8 cellular contexts compared by ENCODE assay signal in the genomic region with DNA sequence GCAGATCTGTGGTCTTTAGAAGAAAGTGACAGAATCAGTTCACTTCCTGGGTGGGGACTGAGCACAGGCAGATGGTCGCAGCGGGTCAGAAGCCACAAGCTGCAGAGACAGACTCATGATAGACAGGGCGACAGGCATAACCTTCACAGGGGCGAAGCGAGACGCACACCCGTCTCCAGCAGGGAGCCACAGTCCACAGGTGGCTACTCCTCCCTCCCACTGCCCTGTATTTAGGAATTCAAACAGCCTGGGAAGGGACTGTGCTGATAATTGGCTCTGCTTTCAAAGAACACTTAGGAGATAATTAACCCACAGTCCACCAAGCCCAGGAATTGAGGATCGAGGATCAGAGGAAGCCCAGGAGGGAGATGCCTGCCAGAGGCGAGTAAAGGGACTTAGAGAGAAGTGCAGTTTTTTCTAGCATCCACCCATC.
DNase-seq lines count a peak whose midpoint lies in the region; ATAC-seq and TF ChIP-seq lines count a peak whose summit lies in the region.

No MANE protein-coding gene starts in this region.

- no peaks in the 10 kb centered on the region for H3K36me3 Mint-ChIP-seq in activated naive CD8-positive, alpha-beta T cell

- H3K27me3 ChIP-seq in mucosa of rectum (ENCODE audit: control insufficient read depth in 2 of 2, insufficient read depth in 2 of 2, low read length in 2 of 2), result no peaks in the 10 kb centered on the region

- H3K4me1 ChIP-seq in mucosa of rectum (ENCODE audit: control insufficient read depth in 2 of 2, insufficient read depth in 2 of 2, low read length in 2 of 2), result peaks cover 30 to 35% of the 10 kb centered on the region in 2 donors

- H3K36me3 ChIP-seq in mucosa of rectum (ENCODE audit: control insufficient read depth in 2 of 2, insufficient read depth in 2 of 2, low read length in 2 of 2), result no peaks in the 10 kb centered on the region

- DNase-seq in stimulated activated CD4-positive, alpha-beta T cell treated with anti-CD3 and anti-CD28 coated beads, Interleukin-4, amount 100 ng/mL, for 1 hour, result peak; percentile 8
- no peak for DNase-seq in stimulated activated CD4-positive, alpha-beta T cell treated with anti-CD3 and anti-CD28 coated beads, Interleukin-4, amount 100 ng/mL, for 24 hours
- DNase-seq in NB4 (ENCODE audit: low read depth) (peak; percentile 71), 8988T (no peak)
- no peak for DNase-seq in NK-92 treated with Interleukin-12 subunit alpha and Interleukin-12 subunit beta, amount 100 ng/mL, for 24 hours (lab: John Stamatoyannopoulos, UW)

- TF ChIP-seq POLR2A in NB4 (IDR thresholded peaks at IDR 0.05; ENCODE audit: extremely low read depth, insufficient read length), result no peak

- ATAC-seq in GM19463 (IDR thresholded peaks at IDR 0.05; ENCODE audit: unreplicated experiment), result no peak

- peaks cover 27% of the 10 kb centered on the region for H3K4me1 Mint-ChIP-seq in activated naive CD8-positive, alpha-beta T cell (ENCODE audit: low read depth)

- peak overlapping the region; percentile 88 to 92 for H3K27ac ChIP-seq in mucosa of rectum (ENCODE audit: low read depth in 2 of 2, low read length in 2 of 2)

- H3K9ac ChIP-seq in mucosa of rectum (ENCODE audit: low read depth in 1 of 2, low read length in 2 of 2), result peak overlapping the region; percentile 17 to 63

- no peaks in the 10 kb centered on the region for H3K27me3 Mint-ChIP-seq in activated naive CD8-positive, alpha-beta T cell

- H3K9me3 ChIP-seq in mucosa of rectum (ENCODE audit: control insufficient read depth in 2 of 2, low read length in 2 of 2), result no peaks in the 10 kb centered on the region

- H3K4me3 ChIP-seq in NB4 (ENCODE audit: low read depth, low read length) (peak overlapping the region; percentile 10), mucosa of rectum (ENCODE audit: low read length in 2 of 2) (peak overlapping the region; percentile 47 to 54)

- H3K27ac Mint-ChIP-seq in activated naive CD8-positive, alpha-beta T cell, result peak overlapping the region; percentile 67

- no peak for TF ChIP-seq CTCF in NB4 (IDR thresholded peaks at IDR 0.05; ENCODE audit: low read depth, low read length)

- no peaks in the 10 kb centered on the region for H3K9me3 Mint-ChIP-seq in activated naive CD8-positive, alpha-beta T cell (ENCODE audit: low read depth)

- peak overlapping the region; percentile 82 for H3K4me3 Mint-ChIP-seq in activated naive CD8-positive, alpha-beta T cell

Comparison
In these comparisons a context has a peak if more than half of its experiments do, and no peak if none do; other contexts are left out.
1. DNase-seq: peak in stimulated activated CD4-positive, alpha-beta T cell treated with anti-CD3 and anti-CD28 coated beads, Interleukin-4, amount 100 ng/mL, for 1 hour (single experiment) and NB4 (single experiment); none in stimulated activated CD4-positive, alpha-beta T cell treated with anti-CD3 and anti-CD28 coated beads, Interleukin-4, amount 100 ng/mL, for 24 hours (single experiment), 8988T (single experiment) and NK-92 treated with Interleukin-12 subunit alpha and Interleukin-12 subunit beta, amount 100 ng/mL, for 24 hours (single experiment).